24 cellular contexts compared by ENCODE assay signal in genomic region chrX:41348551-41348950, GRCh38.
"Had no signal": no experiment of that assay in that cellular context is flagged by ENCODE, and none has a peak within 500 bp of the region (broad histone marks: within the 10 kb centered on the region; RNA-seq: fewer than 3 reads in every experiment).

No MANE protein-coding gene starts in this region.

- H3K27me3 ChIP-seq: colonic mucosa, tibial artery had no signal

- H3K4me3 ChIP-seq: colonic mucosa, lung, tibial artery had no signal

- H3K27ac ChIP-seq: colonic mucosa, epithelial cell of prostate, tibial artery, VCaP had no signal

- FAIRE-seq: urothelium cell line had no signal

- H3K9me3 Mint-ChIP-seq: activated naive CD4-positive, alpha-beta T cell treated with anti-CD3 and anti-CD28 coated beads, Interleukin-2, amount 10 ng/mL, durations not matched to agents 7 days and 5 days; activated T-helper 2 cell treated with anti-CD3 and anti-CD28 coated beads, Interferon-gamma antibody, Interleukin-2, Interleukin-4, amounts not matched to agents 10 μg/mL and 5 μg/mL and 100 μg/mL, durations not matched to agents 14 hours and 24 hours and 36 hours had no signal

- ATAC-seq: activated CD8-positive, alpha-beta memory T cell treated with anti-CD3 and anti-CD28 coated beads, Interleukin-2, amount 10 ng/mL, durations not matched to agents 7 days and 5 days had no signal

- H3K27ac Mint-ChIP-seq: activated CD8-positive, alpha-beta memory T cell treated with anti-CD3 and anti-CD28 coated beads, Interleukin-2, amount 10 ng/mL, durations not matched to agents 7 days and 5 days; activated naive CD4-positive, alpha-beta T cell treated with anti-CD3 and anti-CD28 coated beads, Interleukin-2, amount 10 ng/mL, durations not matched to agents 7 days and 5 days; activated T-helper 2 cell treated with anti-CD3 and anti-CD28 coated beads, Interferon-gamma antibody, Interleukin-2, Interleukin-4, amounts not matched to agents 10 μg/mL and 5 μg/mL and 100 μg/mL, durations not matched to agents 14 hours and 24 hours and 36 hours; endodermal cell; mesothelial cell of epicardium; nephron progenitor cell had no signal

- H3K9me3 ChIP-seq: colonic mucosa, tibial artery had no signal

- H3K4me3 Mint-ChIP-seq: activated CD8-positive, alpha-beta memory T cell treated with anti-CD3 and anti-CD28 coated beads, Interleukin-2, amount 10 ng/mL, durations not matched to agents 7 days and 5 days; activated naive CD4-positive, alpha-beta T cell treated with anti-CD3 and anti-CD28 coated beads, Interleukin-2, amount 10 ng/mL, durations not matched to agents 7 days and 5 days; endodermal cell; mesothelial cell of epicardium; nephron progenitor cell had no signal

- H3K4me1 ChIP-seq: colonic mucosa had no signal

- H3K4me1 Mint-ChIP-seq: endodermal cell, mesothelial cell of epicardium, nephron progenitor cell had no signal

- H3K27me3 Mint-ChIP-seq: activated CD8-positive, alpha-beta memory T cell treated with anti-CD3 and anti-CD28 coated beads, Interleukin-2, amount 10 ng/mL, durations not matched to agents 7 days and 5 days; activated naive CD4-positive, alpha-beta T cell treated with anti-CD3 and anti-CD28 coated beads, Interleukin-2, amount 10 ng/mL, durations not matched to agents 7 days and 5 days had no signal

- DNase-seq: activated CD4-positive, alpha-beta T cell treated with anti-CD3 and anti-CD28 coated beads for 1 hour; activated CD4-positive, alpha-beta T cell treated with anti-CD3 and anti-CD28 coated beads, Interleukin-2, amount 50 U/mL, for 48 hours; activated CD8-positive, alpha-beta memory T cell treated with anti-CD3 and anti-CD28 coated beads, Interleukin-2, amount 10 ng/mL, durations not matched to agents 7 days and 5 days; activated naive CD4-positive, alpha-beta T cell treated with anti-CD3 and anti-CD28 coated beads, Interleukin-2, amount 10 ng/mL, durations not matched to agents 7 days and 5 days; amniotic stem cell; colonic mucosa; endodermal cell; foreskin fibroblast; nephron progenitor cell; nucleus accumbens; retina; stimulated activated CD4-positive, alpha-beta T cell treated with anti-CD3 and anti-CD28 coated beads, Interleukin-12 subunit alpha, Interleukin-12 subunit beta, amount 100 ng/mL, for 4 hours; stimulated activated CD4-positive, alpha-beta T cell treated with anti-CD3 and anti-CD28 coated beads, Interleukin-1b, Interleukin-23, amount 100 ng/mL, for 48 hours; stimulated activated CD8-positive, alpha-beta memory T cell treated with anti-CD3 and anti-CD28 coated beads, Interleukin-4, amount 100 ng/mL, for 48 hours; stimulated activated naive CD4-positive, alpha-beta T cell treated with Interleukin-2 at 50 U/mL for 16 hours; substantia nigra; T-helper 2 cell; tibial artery had no signal
